8 cellular contexts compared by ENCODE assay signal in genomic region chr5:72194846-72195245, GRCh38.
DNase-seq lines count a peak whose midpoint lies in the region; ATAC-seq lines count a peak whose summit lies in the region.

No MANE protein-coding gene starts in this region.

- no peaks in the 10 kb centered on the region for H3K9me3 Mint-ChIP-seq in activated T-cell treated with anti-CD3 and anti-CD28 coated beads, Interleukin-2, amount 50 U/mL, for 24 hours
- H3K9me3 Mint-ChIP-seq in stimulated activated naive B cell treated with anti-CD40 and anti-IgM and Interleukin-4, amounts not matched to agents 10 μg/mL and 1 μg/mL and 100 μg/mL, for 72 hours = peaks cover 5% of the 10 kb centered on the region in 2 donors

- H3K27me3 Mint-ChIP-seq in activated T-cell treated with anti-CD3 and anti-CD28 coated beads, Interleukin-2, amount 50 U/mL, for 24 hours = peaks cover 91% of the 10 kb centered on the region
- H3K27me3 Mint-ChIP-seq in T-helper 17 cell = peaks cover 31% of the 10 kb centered on the region
- H3K27me3 Mint-ChIP-seq in stimulated activated naive B cell treated with anti-CD40 and anti-IgM and Interleukin-4, amounts not matched to agents 10 μg/mL and 1 μg/mL and 100 μg/mL, for 72 hours = peaks cover 14 to 16% of the 10 kb centered on the region in 2 donors

- DNase-seq in activated T-cell treated with anti-CD3 and anti-CD28 coated beads for 48 hours (ENCODE audit: low read depth) = peak; percentile 43
- DNase-seq in activated T-cell treated with anti-CD3 and anti-CD28 coated beads, Interleukin-2, amount 50 U/mL, for 24 hours = no peak
- DNase-seq in T-helper 17 cell = peak in 1 of 3 donors; percentile 4
- DNase-seq in stimulated activated naive B cell treated with anti-CD40 and anti-IgM and Interleukin-4, amounts not matched to agents 10 μg/mL and 1 μg/mL and 100 μg/mL, for 72 hours = peak; percentile 15
- no peak for DNase-seq in iPS-NIHi11 (ENCODE audit: low spot score)
- no peak for DNase-seq in HPDE6-E6E7 (ENCODE audit: extremely low spot score)
- DNase-seq in NCI-H146 treated with DMSO at 0.1 percent for 48 hours (lab: John Stamatoyannopoulos, UW; ENCODE audit: unreplicated experiment) = no peak

- peaks cover 11% of the 10 kb centered on the region for H3K4me1 Mint-ChIP-seq in activated T-cell treated with anti-CD3 and anti-CD28 coated beads, Interleukin-2, amount 50 U/mL, for 24 hours (ENCODE audit: low read depth)
- H3K4me1 Mint-ChIP-seq in T-helper 17 cell = peaks cover 10% of the 10 kb centered on the region
- peaks cover 6 to 10% of the 10 kb centered on the region in 2 donors for H3K4me1 Mint-ChIP-seq in stimulated activated naive B cell treated with anti-CD40 and anti-IgM and Interleukin-4, amounts not matched to agents 10 μg/mL and 1 μg/mL and 100 μg/mL, for 72 hours

- no peak overlapping the region for H3K4me3 Mint-ChIP-seq in activated T-cell treated with anti-CD3 and anti-CD28 coated beads, Interleukin-2, amount 50 U/mL, for 24 hours
- peak overlapping the region; percentile 1 for H3K4me3 Mint-ChIP-seq in T-helper 17 cell
- peak overlapping the region in 1 of 2 donors; percentile 6 for H3K4me3 Mint-ChIP-seq in stimulated activated naive B cell treated with anti-CD40 and anti-IgM and Interleukin-4, amounts not matched to agents 10 μg/mL and 1 μg/mL and 100 μg/mL, for 72 hours

- peak; percentile 96 for ATAC-seq in HG02884 (IDR thresholded peaks at IDR 0.05; ENCODE audit: unreplicated experiment)
- ATAC-seq in T-helper 17 cell = peak; percentile 67
- peak in 1 of 2 donors; percentile 57 for ATAC-seq in stimulated activated naive B cell treated with anti-CD40 and anti-IgM and Interleukin-4, amounts not matched to agents 10 μg/mL and 1 μg/mL and 100 μg/mL, for 72 hours (replicated peaks)

- H3K9me3 ChIP-seq in T-helper 17 cell (ENCODE audit: control insufficient read depth, low read length, poor library complexity, severe bottlenecking) = no peaks in the 10 kb centered on the region

- H3K27ac Mint-ChIP-seq in activated T-cell treated with anti-CD3 and anti-CD28 coated beads, Interleukin-2, amount 50 U/mL, for 24 hours = no peak overlapping the region
- H3K27ac Mint-ChIP-seq in T-helper 17 cell = no peak overlapping the region
- peak overlapping the region; percentile 3 for H3K27ac Mint-ChIP-seq in stimulated activated naive B cell treated with anti-CD40 and anti-IgM and Interleukin-4, amounts not matched to agents 10 μg/mL and 1 μg/mL and 100 μg/mL, for 72 hours

- no peaks in the 10 kb centered on the region for H3K36me3 Mint-ChIP-seq in activated T-cell treated with anti-CD3 and anti-CD28 coated beads, Interleukin-2, amount 50 U/mL, for 24 hours (ENCODE audit: low read depth)
- H3K36me3 Mint-ChIP-seq in T-helper 17 cell (ENCODE audit: low read depth) = no peaks in the 10 kb centered on the region
- H3K36me3 Mint-ChIP-seq in stimulated activated naive B cell treated with anti-CD40 and anti-IgM and Interleukin-4, amounts not matched to agents 10 μg/mL and 1 μg/mL and 100 μg/mL, for 72 hours = peaks cover 0 to 1% of the 10 kb centered on the region in 2 donors

Comparison
In these comparisons a context has a peak if more than half of its experiments do, and no peak if none do; other contexts are left out.
1. DNase-seq: peak in activated T-cell treated with anti-CD3 and anti-CD28 coated beads for 48 hours (single experiment) and stimulated activated naive B cell treated with anti-CD40 and anti-IgM and Interleukin-4, amounts not matched to agents 10 μg/mL and 1 μg/mL and 100 μg/mL, for 72 hours (single experiment); none in activated T-cell treated with anti-CD3 and anti-CD28 coated beads, Interleukin-2, amount 50 U/mL, for 24 hours (single experiment), iPS-NIHi11 (single experiment), HPDE6-E6E7 (single experiment) and NCI-H146 treated with DMSO at 0.1 percent for 48 hours (single experiment).